1 cellular context compared by ENCODE assay signal in the genomic region with DNA sequence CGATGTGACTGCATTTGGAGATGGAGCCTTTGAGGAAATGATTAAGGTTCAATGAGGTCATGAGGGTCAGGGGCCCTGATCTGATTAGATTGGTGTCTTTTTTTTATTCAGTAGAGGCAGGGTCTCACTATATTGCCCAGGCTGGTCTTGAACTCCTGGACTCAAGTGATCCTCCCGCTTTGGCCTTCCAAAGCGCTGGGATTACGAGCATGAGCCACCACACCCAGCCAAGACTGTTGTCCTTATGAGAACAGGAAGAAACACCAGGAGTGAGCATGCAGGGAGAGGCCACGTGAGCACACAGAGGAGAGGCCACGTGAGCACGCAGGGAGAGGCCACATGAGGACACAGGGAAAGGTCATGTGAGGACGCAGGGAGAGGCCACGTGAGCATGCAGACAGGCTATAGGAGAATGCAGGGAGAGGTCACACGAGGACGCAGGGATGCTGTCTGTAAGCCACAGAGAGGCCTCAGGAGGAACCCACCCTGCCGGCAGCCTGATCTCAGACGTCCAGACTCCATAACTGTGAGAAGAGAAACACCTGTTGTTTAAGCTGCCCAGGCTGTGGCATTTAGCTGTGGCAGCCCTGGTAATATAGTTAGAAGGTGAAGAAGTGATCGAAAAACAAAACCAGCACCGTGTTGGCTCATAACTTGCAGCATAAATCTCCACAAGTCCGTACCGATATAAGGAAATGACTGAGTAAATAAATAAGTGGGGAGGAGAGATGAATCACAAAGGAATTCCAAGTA.
TF ChIP-seq lines count a peak whose summit lies in the region.

No MANE protein-coding gene starts in this region.

TF ChIP-seq in K562, 482 proteins besides CTCF, POLR2A, EP300 and RAD21 (continues in another document):
- TF ChIP-seq ZFP36 (IDR thresholded peaks at IDR 0.05; ENCODE audit: low read depth, low read length, partially characterized antibody) = no peak
- TF ChIP-seq, protein P1, sequence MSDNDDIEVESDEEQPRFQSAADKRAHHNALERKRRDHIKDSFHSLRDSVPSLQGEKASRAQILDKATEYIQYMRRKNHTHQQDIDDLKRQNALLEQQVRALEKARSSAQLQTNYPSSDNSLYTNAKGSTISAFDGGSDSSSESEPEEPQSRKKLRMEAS (CRISPR knock-in tag; IDR thresholded peaks at IDR 0.05) = peak; percentile 99
- TF ChIP-seq, protein P2, sequence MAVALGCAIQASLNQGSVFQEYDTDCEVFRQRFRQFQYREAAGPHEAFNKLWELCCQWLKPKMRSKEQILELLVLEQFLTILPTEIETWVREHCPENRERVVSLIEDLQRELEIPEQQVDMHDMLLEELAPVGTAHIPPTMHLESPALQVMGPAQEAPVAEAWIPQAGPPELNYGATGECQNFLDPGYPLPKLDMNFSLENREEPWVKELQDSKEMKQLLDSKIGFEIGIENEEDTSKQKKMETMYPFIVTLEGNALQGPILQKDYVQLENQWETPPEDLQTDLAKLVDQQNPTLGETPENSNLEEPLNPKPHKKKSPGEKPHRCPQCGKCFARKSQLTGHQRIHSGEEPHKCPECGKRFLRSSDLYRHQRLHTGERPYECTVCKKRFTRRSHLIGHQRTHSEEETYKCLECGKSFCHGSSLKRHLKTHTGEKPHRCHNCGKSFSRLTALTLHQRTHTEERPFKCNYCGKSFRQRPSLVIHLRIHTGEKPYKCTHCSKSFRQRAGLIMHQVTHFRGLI (CRISPR knock-in tag; IDR thresholded peaks at IDR 0.05) = no peak
- TF ChIP-seq CBX3 (IDR thresholded peaks at IDR 0.05; ENCODE audit: borderline replicate concordance in 1 of 2, low read length in 2 of 2) = peak in 1 of 2 experiments; percentile 66; a peak in 1 of 3 replicates
- TF ChIP-seq ZNF224 (CRISPR knock-in tag; IDR thresholded peaks at IDR 0.05) = no peak
- TF ChIP-seq ZNF384 (IDR thresholded peaks at IDR 0.05; ENCODE audit: low read depth, low read length) = 0 out of 2 replicates have a peak, but pooled peaks have one; percentile 15
- TF ChIP-seq EWSR1 (IDR thresholded peaks at IDR 0.05; ENCODE audit: borderline replicate concordance, low read depth, partially characterized antibody) = no peak
- TF ChIP-seq, protein P3, sequence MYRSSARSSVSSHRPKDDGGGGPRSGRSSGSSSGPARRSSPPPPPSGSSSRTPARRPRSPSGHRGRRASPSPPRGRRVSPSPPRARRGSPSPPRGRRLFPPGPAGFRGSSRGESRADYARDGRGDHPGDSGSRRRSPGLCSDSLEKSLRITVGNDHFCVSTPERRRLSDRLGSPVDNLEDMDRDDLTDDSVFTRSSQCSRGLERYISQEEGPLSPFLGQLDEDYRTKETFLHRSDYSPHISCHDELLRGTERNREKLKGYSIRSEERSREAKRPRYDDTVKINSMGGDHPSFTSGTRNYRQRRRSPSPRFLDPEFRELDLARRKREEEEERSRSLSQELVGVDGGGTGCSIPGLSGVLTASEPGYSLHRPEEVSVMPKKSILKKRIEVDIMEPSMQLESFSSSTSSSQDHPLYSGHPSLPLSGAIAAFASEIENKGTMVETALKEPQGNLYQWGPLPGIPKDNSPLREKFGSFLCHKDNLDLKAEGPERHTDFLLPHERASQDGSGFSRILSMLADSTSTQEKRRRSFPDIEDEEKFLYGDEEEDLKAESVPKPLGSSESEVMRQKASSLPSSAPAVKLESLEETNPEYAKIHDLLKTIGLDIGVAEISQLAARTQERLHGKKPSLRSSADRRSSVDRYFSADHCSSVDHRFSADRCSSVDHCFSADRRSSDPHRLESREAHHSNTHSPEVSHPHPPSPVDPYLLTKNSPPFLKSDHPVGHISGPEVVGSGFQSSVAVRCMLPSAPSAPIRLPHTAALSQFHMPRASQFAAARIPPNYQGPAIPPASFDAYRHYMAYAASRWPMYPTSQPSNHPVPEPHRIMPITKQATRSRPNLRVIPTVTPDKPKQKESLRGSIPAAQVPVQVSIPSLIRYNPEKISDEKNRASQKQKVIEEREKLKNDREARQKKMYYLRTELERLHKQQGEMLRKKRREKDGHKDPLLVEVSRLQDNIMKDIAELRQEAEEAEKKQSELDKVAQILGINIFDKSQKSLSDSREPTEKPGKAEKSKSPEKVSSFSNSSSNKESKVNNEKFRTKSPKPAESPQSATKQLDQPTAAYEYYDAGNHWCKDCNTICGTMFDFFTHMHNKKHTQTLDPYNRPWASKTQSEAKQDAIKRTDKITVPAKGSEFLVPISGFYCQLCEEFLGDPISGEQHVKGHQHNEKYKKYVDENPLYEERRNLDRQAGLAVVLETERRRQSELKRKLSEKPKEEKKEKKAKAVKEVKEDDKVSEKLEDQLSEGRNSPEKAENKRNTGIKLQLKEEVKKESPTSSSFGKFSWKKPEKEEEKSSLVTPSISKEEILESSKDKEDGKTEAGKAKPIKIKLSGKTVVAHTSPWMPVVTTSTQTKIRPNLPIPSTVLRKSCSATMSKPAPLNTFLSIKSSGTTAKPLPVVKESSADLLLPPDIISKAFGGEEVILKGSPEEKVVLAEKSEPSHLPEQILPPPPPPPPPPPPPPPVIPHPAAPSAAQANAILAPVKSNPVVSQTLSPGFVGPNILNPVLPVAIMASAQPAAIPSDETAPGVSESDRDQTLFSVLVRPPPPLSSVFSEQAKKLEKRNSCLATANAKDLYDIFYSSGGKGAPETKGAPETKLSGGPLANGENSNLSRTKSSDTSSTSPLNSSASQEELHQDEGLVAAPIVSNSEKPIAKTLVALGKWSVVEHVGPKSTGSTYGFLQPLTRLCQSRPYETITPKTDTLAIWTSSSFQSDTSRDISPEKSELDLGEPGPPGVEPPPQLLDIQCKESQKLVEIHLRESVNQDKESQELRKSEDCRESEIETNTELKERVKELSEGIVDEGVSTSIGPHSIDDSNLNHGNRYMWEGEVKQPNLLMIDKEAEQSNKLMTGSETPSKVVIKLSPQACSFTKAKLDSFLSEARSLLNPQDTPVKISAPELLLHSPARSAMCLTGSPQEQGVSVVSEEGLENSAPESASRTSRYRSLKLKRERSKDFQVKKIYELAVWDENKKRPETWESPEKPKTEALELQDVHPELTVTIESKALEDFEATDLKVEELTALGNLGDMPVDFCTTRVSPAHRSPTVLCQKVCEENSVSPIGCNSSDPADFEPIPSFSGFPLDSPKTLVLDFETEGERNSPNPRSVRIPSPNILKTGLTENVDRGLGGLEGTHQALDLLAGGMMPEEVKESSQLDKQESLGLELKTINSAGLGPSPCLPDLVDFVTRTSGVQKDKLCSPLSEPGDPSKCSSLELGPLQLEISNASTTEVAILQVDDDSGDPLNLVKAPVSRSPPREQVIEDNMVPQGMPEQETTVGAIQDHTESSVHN (IDR thresholded peaks at IDR 0.05; ENCODE audit: borderline replicate concordance in 1 of 2, low read depth in 1 of 2) = peak in 1 of 2 experiments; percentile 98; a peak in 2 of 4 replicates
- no peak for TF ChIP-seq RBM14 (IDR thresholded peaks at IDR 0.05; ENCODE audit: borderline replicate concordance, insufficient read depth, low read depth, low read length)
- TF ChIP-seq, protein P4, sequence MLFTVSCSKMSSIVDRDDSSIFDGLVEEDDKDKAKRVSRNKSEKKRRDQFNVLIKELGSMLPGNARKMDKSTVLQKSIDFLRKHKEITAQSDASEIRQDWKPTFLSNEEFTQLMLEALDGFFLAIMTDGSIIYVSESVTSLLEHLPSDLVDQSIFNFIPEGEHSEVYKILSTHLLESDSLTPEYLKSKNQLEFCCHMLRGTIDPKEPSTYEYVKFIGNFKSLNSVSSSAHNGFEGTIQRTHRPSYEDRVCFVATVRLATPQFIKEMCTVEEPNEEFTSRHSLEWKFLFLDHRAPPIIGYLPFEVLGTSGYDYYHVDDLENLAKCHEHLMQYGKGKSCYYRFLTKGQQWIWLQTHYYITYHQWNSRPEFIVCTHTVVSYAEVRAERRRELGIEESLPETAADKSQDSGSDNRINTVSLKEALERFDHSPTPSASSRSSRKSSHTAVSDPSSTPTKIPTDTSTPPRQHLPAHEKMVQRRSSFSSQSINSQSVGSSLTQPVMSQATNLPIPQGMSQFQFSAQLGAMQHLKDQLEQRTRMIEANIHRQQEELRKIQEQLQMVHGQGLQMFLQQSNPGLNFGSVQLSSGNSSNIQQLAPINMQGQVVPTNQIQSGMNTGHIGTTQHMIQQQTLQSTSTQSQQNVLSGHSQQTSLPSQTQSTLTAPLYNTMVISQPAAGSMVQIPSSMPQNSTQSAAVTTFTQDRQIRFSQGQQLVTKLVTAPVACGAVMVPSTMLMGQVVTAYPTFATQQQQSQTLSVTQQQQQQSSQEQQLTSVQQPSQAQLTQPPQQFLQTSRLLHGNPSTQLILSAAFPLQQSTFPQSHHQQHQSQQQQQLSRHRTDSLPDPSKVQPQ (CRISPR knock-in tag; IDR thresholded peaks at IDR 0.05; ENCODE audit: borderline replicate concordance) = peak; percentile 95
- peak; percentile 36; the same call in 1 of the 2 replicates for TF ChIP-seq MBD2 (IDR thresholded peaks at IDR 0.05; ENCODE audit: borderline replicate concordance, low read depth)
- peak; percentile 88 for TF ChIP-seq CXXC5 (CRISPR knock-in tag; IDR thresholded peaks at IDR 0.05)
- TF ChIP-seq, protein P5, sequence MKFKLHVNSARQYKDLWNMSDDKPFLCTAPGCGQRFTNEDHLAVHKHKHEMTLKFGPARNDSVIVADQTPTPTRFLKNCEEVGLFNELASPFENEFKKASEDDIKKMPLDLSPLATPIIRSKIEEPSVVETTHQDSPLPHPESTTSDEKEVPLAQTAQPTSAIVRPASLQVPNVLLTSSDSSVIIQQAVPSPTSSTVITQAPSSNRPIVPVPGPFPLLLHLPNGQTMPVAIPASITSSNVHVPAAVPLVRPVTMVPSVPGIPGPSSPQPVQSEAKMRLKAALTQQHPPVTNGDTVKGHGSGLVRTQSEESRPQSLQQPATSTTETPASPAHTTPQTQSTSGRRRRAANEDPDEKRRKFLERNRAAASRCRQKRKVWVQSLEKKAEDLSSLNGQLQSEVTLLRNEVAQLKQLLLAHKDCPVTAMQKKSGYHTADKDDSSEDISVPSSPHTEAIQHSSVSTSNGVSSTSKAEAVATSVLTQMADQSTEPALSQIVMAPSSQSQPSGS (CRISPR knock-in tag; IDR thresholded peaks at IDR 0.05) = no peak
- TF ChIP-seq HDAC3 (IDR thresholded peaks at IDR 0.05; ENCODE audit: borderline replicate concordance, partially characterized antibody) = peak; percentile 90
- TF ChIP-seq, protein P6, sequence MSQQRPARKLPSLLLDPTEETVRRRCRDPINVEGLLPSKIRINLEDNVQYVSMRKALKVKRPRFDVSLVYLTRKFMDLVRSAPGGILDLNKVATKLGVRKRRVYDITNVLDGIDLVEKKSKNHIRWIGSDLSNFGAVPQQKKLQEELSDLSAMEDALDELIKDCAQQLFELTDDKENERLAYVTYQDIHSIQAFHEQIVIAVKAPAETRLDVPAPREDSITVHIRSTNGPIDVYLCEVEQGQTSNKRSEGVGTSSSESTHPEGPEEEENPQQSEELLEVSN (IDR thresholded peaks at IDR 0.05; ENCODE audit: borderline replicate concordance in 1 of 2, extremely low read depth in 1 of 2, insufficient read depth in 1 of 2, insufficient read length in 1 of 2, low read depth in 1 of 2, low read length in 1 of 2, poor library complexity in 1 of 2, severe bottlenecking in 1 of 2) = peak; percentile 84 to 91
- TF ChIP-seq HNRNPLL (IDR thresholded peaks at IDR 0.05; ENCODE audit: low read depth, low read length, poor library complexity, severe bottlenecking) = no peak
- peak; percentile 81; the same call in 1 of the 2 replicates for TF ChIP-seq FOXK1 (CRISPR knock-in tag; IDR thresholded peaks at IDR 0.05; ENCODE audit: borderline replicate concordance)
- TF ChIP-seq ZC3H11A (IDR thresholded peaks at IDR 0.05; ENCODE audit: low read depth, low read length) = no peak
- TF ChIP-seq, protein P7, sequence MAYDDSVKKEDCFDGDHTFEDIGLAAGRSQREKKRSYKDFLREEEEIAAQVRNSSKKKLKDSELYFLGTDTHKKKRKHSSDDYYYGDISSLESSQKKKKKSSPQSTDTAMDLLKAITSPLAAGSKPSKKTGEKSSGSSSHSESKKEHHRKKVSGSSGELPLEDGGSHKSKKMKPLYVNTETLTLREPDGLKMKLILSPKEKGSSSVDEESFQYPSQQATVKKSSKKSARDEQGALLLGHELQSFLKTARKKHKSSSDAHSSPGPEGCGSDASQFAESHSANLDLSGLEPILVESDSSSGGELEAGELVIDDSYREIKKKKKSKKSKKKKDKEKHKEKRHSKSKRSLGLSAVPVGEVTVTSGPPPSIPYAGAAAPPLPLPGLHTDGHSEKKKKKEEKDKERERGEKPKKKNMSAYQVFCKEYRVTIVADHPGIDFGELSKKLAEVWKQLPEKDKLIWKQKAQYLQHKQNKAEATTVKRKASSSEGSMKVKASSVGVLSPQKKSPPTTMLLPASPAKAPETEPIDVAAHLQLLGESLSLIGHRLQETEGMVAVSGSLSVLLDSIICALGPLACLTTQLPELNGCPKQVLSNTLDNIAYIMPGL (CRISPR knock-in tag; IDR thresholded peaks at IDR 0.05) = peak; percentile 72; the same call in 1 of the 2 replicates
- no peak for TF ChIP-seq RFX7 (CRISPR knock-in tag; IDR thresholded peaks at IDR 0.05)
- TF ChIP-seq NR4A1 (CRISPR knock-in tag; IDR thresholded peaks at IDR 0.05) = no peak
- peak; percentile 81 for TF ChIP-seq NR4A1 (tag; IDR thresholded peaks at IDR 0.05)
- TF ChIP-seq RAD51 (IDR thresholded peaks at IDR 0.05; ENCODE audit: borderline replicate concordance, low read depth) = peak; percentile 100
- TF ChIP-seq CTBP1 (IDR thresholded peaks at IDR 0.05; ENCODE audit: borderline replicate concordance) = peak; percentile 96
- TF ChIP-seq, protein P8, sequence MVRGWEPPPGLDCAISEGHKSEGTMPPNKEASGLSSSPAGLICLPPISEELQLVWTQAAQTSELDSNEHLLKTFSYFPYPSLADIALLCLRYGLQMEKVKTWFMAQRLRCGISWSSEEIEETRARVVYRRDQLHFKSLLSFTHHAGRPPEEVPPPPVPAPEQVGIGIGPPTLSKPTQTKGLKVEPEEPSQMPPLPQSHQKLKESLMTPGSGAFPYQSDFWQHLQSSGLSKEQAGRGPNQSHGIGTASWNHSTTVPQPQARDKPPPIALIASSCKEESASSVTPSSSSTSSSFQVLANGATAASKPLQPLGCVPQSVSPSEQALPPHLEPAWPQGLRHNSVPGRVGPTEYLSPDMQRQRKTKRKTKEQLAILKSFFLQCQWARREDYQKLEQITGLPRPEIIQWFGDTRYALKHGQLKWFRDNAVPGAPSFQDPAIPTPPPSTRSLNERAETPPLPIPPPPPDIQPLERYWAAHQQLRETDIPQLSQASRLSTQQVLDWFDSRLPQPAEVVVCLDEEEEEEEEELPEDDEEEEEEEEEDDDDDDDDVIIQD (CRISPR knock-in tag; IDR thresholded peaks at IDR 0.05) = 0 out of 2 replicates have a peak, but pooled peaks have one; percentile 51
- TF ChIP-seq MECOM (CRISPR knock-in tag; IDR thresholded peaks at IDR 0.05) = peak; percentile 70; the same call in 1 of the 2 replicates
- TF ChIP-seq ZNF830 (CRISPR knock-in tag; IDR thresholded peaks at IDR 0.05) = no peak
- TF ChIP-seq, protein P9, sequence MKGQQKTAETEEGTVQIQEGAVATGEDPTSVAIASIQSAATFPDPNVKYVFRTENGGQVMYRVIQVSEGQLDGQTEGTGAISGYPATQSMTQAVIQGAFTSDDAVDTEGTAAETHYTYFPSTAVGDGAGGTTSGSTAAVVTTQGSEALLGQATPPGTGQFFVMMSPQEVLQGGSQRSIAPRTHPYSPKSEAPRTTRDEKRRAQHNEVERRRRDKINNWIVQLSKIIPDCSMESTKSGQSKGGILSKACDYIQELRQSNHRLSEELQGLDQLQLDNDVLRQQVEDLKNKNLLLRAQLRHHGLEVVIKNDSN (CRISPR knock-in tag; IDR thresholded peaks at IDR 0.05) = peak; percentile 100
- no peak for TF ChIP-seq HDAC6 (IDR thresholded peaks at IDR 0.05; ENCODE audit: low read depth, low read length)
